In genomic region chr11:45879803-45880685, GRCh38 we compare ENCODE assay signal across 12 cellular contexts. TPM values are rescaled to one million over a fixed set of nuclear protein-coding genes. Genes with fewer than 3 reads are reported as not detected.
DNase-seq lines count a peak whose midpoint lies in the region; ATAC-seq and TF ChIP-seq lines count a peak whose summit lies in the region.
"Had no signal": no experiment of that assay in that cellular context is flagged by ENCODE, and none has a peak within 500 bp of the region (broad histone marks: within the 10 kb centered on the region; RNA-seq: fewer than 3 reads in every experiment).

No MANE protein-coding gene starts in this region.

- no peak overlapping the region for H2AFZ ChIP-seq in OCI-LY7 (ENCODE audit: low read length)

- CTCF ChIA-PET in OCI-LY7 (lab: Charles Lee; ENCODE audit: unreplicated experiment): no interaction called here

- peaks cover 28% of the 10 kb centered on the region for H3K36me3 Mint-ChIP-seq in activated T-helper 2 cell treated with anti-CD3 and anti-CD28 coated beads, Interferon-gamma antibody, Interleukin-2, Interleukin-4, amounts not matched to agents 10 μg/mL and 5 μg/mL and 100 μg/mL, durations not matched to agents 14 hours and 24 hours and 36 hours (ENCODE audit: low read depth)

- H3K79me2 ChIP-seq in OCI-LY7 (ENCODE audit: insufficient read depth, low read depth, low read length): no peaks in the 10 kb centered on the region

- BruUV-seq in OCI-LY7 (replicated peaks; lab: Mats Ljungman, UMichigan): no TSS peak

- TF ChIP-seq CTCF in epithelial cell of esophagus (IDR thresholded peaks at IDR 0.05; ENCODE audit: insufficient read depth, low read depth, low read length, missing control alignments) (no peak), OCI-LY7 (conservative IDR thresholded peaks at IDR 0.05; ENCODE audit: low read length) (no peak)

- ATAC-seq in HG03520 (IDR thresholded peaks at IDR 0.05; ENCODE audit: unreplicated experiment): no peak
- ATAC-seq: right lobe of liver had no signal

- H3K27ac ChIP-seq in stomach smooth muscle (ENCODE audit: low read length): peak overlapping the region; percentile 49
- no peak overlapping the region for H3K27ac ChIP-seq in OCI-LY7 (ENCODE audit: low read depth, low read length, poor library complexity, severe bottlenecking)
- H3K27ac ChIP-seq: right lobe of liver had no signal

- intact Hi-C loops in OCI-LY7 (cut with micrococcal nuclease; ENCODE audit: unreplicated experiment): no loop called here
- intact Hi-C loops in activated T-helper 2 cell treated with anti-CD3 and anti-CD28 coated beads, Interferon-gamma antibody, Interleukin-2, Interleukin-4, amounts not matched to agents 10 μg/mL and 5 μg/mL and 100 μg/mL, durations not matched to agents 14 hours and 24 hours and 36 hours (cut with micrococcal nuclease): no loop called here

- POLR2A ChIA-PET in OCI-LY7 (lab: Charles Lee): interaction anchor here (0.5 kb wide), 1 partner anchor 494 kb away, joined by 5 read pairs; no protein-coding TSS in a partner anchor

- no peaks in the 10 kb centered on the region for H4K20me1 ChIP-seq in OCI-LY7 (ENCODE audit: insufficient read depth, low read length)

- H3K4me3 ChIP-seq in epithelial cell of esophagus (ENCODE audit: low read length) (no peak overlapping the region), stomach smooth muscle (ENCODE audit: low read length in 2 of 2) (no peak overlapping the region), OCI-LY7 (ENCODE audit: low read depth, low read length, poor library complexity, severe bottlenecking) (no peak overlapping the region)
- H3K4me3 ChIP-seq: right lobe of liver had no signal

- no peaks in the 10 kb centered on the region for H3K27me3 ChIP-seq in stomach smooth muscle (ENCODE audit: control insufficient read depth in 1 of 2, insufficient read depth in 2 of 2, low read length in 2 of 2)
- H3K27me3 ChIP-seq: right lobe of liver had no signal

- peaks cover 40 to 56% of the 10 kb centered on the region in 2 donors for H3K36me3 ChIP-seq in stomach smooth muscle (ENCODE audit: control insufficient read depth in 2 of 2, insufficient read depth in 2 of 2, low read length in 2 of 2)
- H3K36me3 ChIP-seq in OCI-LY7 (ENCODE audit: insufficient read depth, low read length): peaks cover 5% of the 10 kb centered on the region; the same call in 1 of the 2 replicates

- H3K9me3 ChIP-seq in stomach smooth muscle (ENCODE audit: control insufficient read depth in 2 of 2, low read length in 2 of 2) (no peaks in the 10 kb centered on the region), OCI-LY7 (ENCODE audit: low read length) (no peaks in the 10 kb centered on the region)
- H3K9me3 ChIP-seq: right lobe of liver had no signal

- DNase-seq in HT1080 (ENCODE audit: low read depth) (peak; percentile 90), OCI-M1 (lab: John Stamatoyannopoulos, UW) (peak; percentile 20), epithelial cell of esophagus (ENCODE audit: low read depth) (peak; percentile 12), OCI-LY7 (ENCODE audit: low spot score) (no peak), NCI-H748 (lab: John Stamatoyannopoulos, UW; ENCODE audit: unreplicated experiment) (no peak)
- no peak for DNase-seq in activated T-helper 2 cell treated with anti-CD3 and anti-CD28 coated beads, Interferon-gamma antibody, Interleukin-2, Interleukin-4, amounts not matched to agents 10 μg/mL and 5 μg/mL and 100 μg/mL, durations not matched to agents 14 hours and 24 hours and 36 hours (ENCODE audit: low spot score)
- DNase-seq: activated CD4-positive, alpha-beta memory T cell treated with anti-CD3 and anti-CD28 coated beads for 36 hours; hippocampal formation; right lobe of liver had no signal

- H3K4me3 Mint-ChIP-seq in activated T-helper 2 cell treated with anti-CD3 and anti-CD28 coated beads, Interferon-gamma antibody, Interleukin-2, Interleukin-4, amounts not matched to agents 10 μg/mL and 5 μg/mL and 100 μg/mL, durations not matched to agents 14 hours and 24 hours and 36 hours (ENCODE audit: low read depth): no peak overlapping the region
- H3K4me3 Mint-ChIP-seq: activated CD4-positive, alpha-beta memory T cell treated with anti-CD3 and anti-CD28 coated beads for 36 hours had no signal

- no peak overlapping the region for H3K27ac Mint-ChIP-seq in activated T-helper 2 cell treated with anti-CD3 and anti-CD28 coated beads, Interferon-gamma antibody, Interleukin-2, Interleukin-4, amounts not matched to agents 10 μg/mL and 5 μg/mL and 100 μg/mL, durations not matched to agents 14 hours and 24 hours and 36 hours
- H3K27ac Mint-ChIP-seq: activated CD4-positive, alpha-beta memory T cell treated with anti-CD3 and anti-CD28 coated beads for 36 hours had no signal

- H3K27me3 Mint-ChIP-seq in activated T-helper 2 cell treated with anti-CD3 and anti-CD28 coated beads, Interferon-gamma antibody, Interleukin-2, Interleukin-4, amounts not matched to agents 10 μg/mL and 5 μg/mL and 100 μg/mL, durations not matched to agents 14 hours and 24 hours and 36 hours (ENCODE audit: low read depth): peaks cover 2% of the 10 kb centered on the region
- H3K27me3 Mint-ChIP-seq: activated CD4-positive, alpha-beta memory T cell treated with anti-CD3 and anti-CD28 coated beads for 36 hours had no signal

- peaks cover 28% of the 10 kb centered on the region for H3K4me1 ChIP-seq in stomach smooth muscle (ENCODE audit: control insufficient read depth, insufficient read depth, low read length)
- H3K4me1 ChIP-seq in OCI-LY7 (ENCODE audit: insufficient read depth, low read length, poor library complexity, severe bottlenecking): no peaks in the 10 kb centered on the region
- H3K4me1 ChIP-seq: right lobe of liver had no signal

- no peaks in the 10 kb centered on the region for H3K9me3 Mint-ChIP-seq in activated T-helper 2 cell treated with anti-CD3 and anti-CD28 coated beads, Interferon-gamma antibody, Interleukin-2, Interleukin-4, amounts not matched to agents 10 μg/mL and 5 μg/mL and 100 μg/mL, durations not matched to agents 14 hours and 24 hours and 36 hours
- H3K9me3 Mint-ChIP-seq: activated CD4-positive, alpha-beta memory T cell treated with anti-CD3 and anti-CD28 coated beads for 36 hours had no signal

- no peaks in the 10 kb centered on the region for H3K9me2 ChIP-seq in OCI-LY7 (ENCODE audit: insufficient read depth, low read length)

- H3K4me1 Mint-ChIP-seq in activated T-helper 2 cell treated with anti-CD3 and anti-CD28 coated beads, Interferon-gamma antibody, Interleukin-2, Interleukin-4, amounts not matched to agents 10 μg/mL and 5 μg/mL and 100 μg/mL, durations not matched to agents 14 hours and 24 hours and 36 hours (ENCODE audit: low read depth): peaks cover 3% of the 10 kb centered on the region

- no peak overlapping the region for H3K9ac ChIP-seq in stomach smooth muscle (ENCODE audit: low read length in 2 of 2)

- no peak overlapping the region for H3K4me2 ChIP-seq in OCI-LY7 (ENCODE audit: low read length)

RNA-seq across cellular contexts. Expression of gene MAPK8IP1, which starts 5.4 kb away (rescaled TPM):
- total RNA-seq in HT1080 (2014; rRNA removed; shearing (Covaris generic)): 21.2 and 24.0 TPM in 2 replicates
- 7.6 and 8.3 TPM in 2 replicates for polyA plus RNA-seq in HT1080 (2015; cell fraction: cytosol; rRNA removed)
- 3.5 and 4.9 TPM in 2 replicates for polyA plus RNA-seq in HT1080 (2015; cell fraction: nucleus; rRNA removed)
- 2.2 and 2.9 TPM in 2 replicates for total RNA-seq in OCI-LY7 (2014; rRNA removed; shearing (Covaris generic))
- total RNA-seq in OCI-LY7 (2022): 1.5 and 2.2 TPM in 2 replicates
- total RNA-seq in activated T-helper 2 cell treated with anti-CD3 and anti-CD28 coated beads, Interferon-gamma antibody, Interleukin-2, Interleukin-4, amounts not matched to agents 10 μg/mL and 5 μg/mL and 100 μg/mL, durations not matched to agents 14 hours and 24 hours and 36 hours: 0.46 and 0.66 TPM in 2 replicates

RNA-seq across cellular contexts. Expression of gene FREY1, which starts 27.0 kb away (rescaled TPM):
- 0.76 and 0.97 TPM in 2 replicates for total RNA-seq in HT1080 (2014; rRNA removed; shearing (Covaris generic))
- 0.47 TPM in 1 of 2 replicates, not detected in the other for polyA plus RNA-seq in HT1080 (2015; cell fraction: cytosol; rRNA removed)
- 0.76 and 1.4 TPM in 2 replicates for polyA plus RNA-seq in HT1080 (2015; cell fraction: nucleus; rRNA removed)
- 2.4 and 3.3 TPM in 2 replicates for total RNA-seq in OCI-LY7 (2014; rRNA removed; shearing (Covaris generic))
- total RNA-seq in OCI-LY7 (2022): 3.7 and 4.3 TPM in 2 replicates
- 1.4 and 1.7 TPM in 2 replicates for total RNA-seq in activated T-helper 2 cell treated with anti-CD3 and anti-CD28 coated beads, Interferon-gamma antibody, Interleukin-2, Interleukin-4, amounts not matched to agents 10 μg/mL and 5 μg/mL and 100 μg/mL, durations not matched to agents 14 hours and 24 hours and 36 hours
- total RNA-seq: mucosa of gallbladder had no signal

RNA-seq across cellular contexts. Expression of gene CRY2, which starts 32.8 kb away (rescaled TPM):
- total RNA-seq in HT1080 (2014; rRNA removed; shearing (Covaris generic)): 3.9 and 4.1 TPM in 2 replicates
- polyA plus RNA-seq in HT1080 (2015; cell fraction: cytosol; rRNA removed): 2.6 and 3.5 TPM in 2 replicates
- polyA plus RNA-seq in HT1080 (2015; cell fraction: nucleus; rRNA removed): 13.6 and 17.2 TPM in 2 replicates
- total RNA-seq in OCI-LY7 (2014; rRNA removed; shearing (Covaris generic)): 19.2 and 24.5 TPM in 2 replicates
- total RNA-seq in OCI-LY7 (2022): 24.6 and 27.2 TPM in 2 replicates
- total RNA-seq in activated T-helper 2 cell treated with anti-CD3 and anti-CD28 coated beads, Interferon-gamma antibody, Interleukin-2, Interleukin-4, amounts not matched to agents 10 μg/mL and 5 μg/mL and 100 μg/mL, durations not matched to agents 14 hours and 24 hours and 36 hours: 21.5 and 24.0 TPM in 2 replicates

RNA-seq across cellular contexts. Expression of gene PEX16, which starts 37.6 kb away (rescaled TPM):
- total RNA-seq in HT1080 (2014; rRNA removed; shearing (Covaris generic)): 37.3 and 46.0 TPM in 2 replicates
- 26.5 and 30.3 TPM in 2 replicates for polyA plus RNA-seq in HT1080 (2015; cell fraction: cytosol; rRNA removed)
- 32.1 and 34.7 TPM in 2 replicates for polyA plus RNA-seq in HT1080 (2015; cell fraction: nucleus; rRNA removed)
- 41.0 TPM in 2 replicates for total RNA-seq in OCI-LY7 (2014; rRNA removed; shearing (Covaris generic))
- 42.1 and 43.9 TPM in 2 replicates for total RNA-seq in OCI-LY7 (2022)
- 30.8 and 38.5 TPM in 2 replicates for total RNA-seq in activated T-helper 2 cell treated with anti-CD3 and anti-CD28 coated beads, Interferon-gamma antibody, Interleukin-2, Interleukin-4, amounts not matched to agents 10 μg/mL and 5 μg/mL and 100 μg/mL, durations not matched to agents 14 hours and 24 hours and 36 hours

RNA-seq across cellular contexts. Expression of gene LARGE2, which starts 42.4 kb away (rescaled TPM):
- total RNA-seq in HT1080 (2014; rRNA removed; shearing (Covaris generic)): 0.23 TPM in 1 of 2 replicates, not detected in the other
- polyA plus RNA-seq in HT1080 (2015; cell fraction: cytosol; rRNA removed): 0.03 and 0.22 TPM in 2 replicates
- not detected in 2 replicates for polyA plus RNA-seq in HT1080 (2015; cell fraction: nucleus; rRNA removed)
- total RNA-seq in OCI-LY7 (2014; rRNA removed; shearing (Covaris generic)): 0.08 and 0.60 TPM in 2 replicates
- total RNA-seq in OCI-LY7 (2022): 1.00 and 1.3 TPM in 2 replicates
- 0.07 and 0.30 TPM in 2 replicates for total RNA-seq in activated T-helper 2 cell treated with anti-CD3 and anti-CD28 coated beads, Interferon-gamma antibody, Interleukin-2, Interleukin-4, amounts not matched to agents 10 μg/mL and 5 μg/mL and 100 μg/mL, durations not matched to agents 14 hours and 24 hours and 36 hours

Comparison
In these comparisons a context has a peak if more than half of its experiments do, and no peak if none do; other contexts are left out.
1. DNase-seq: peak in HT1080 (single experiment), OCI-M1 (single experiment) and epithelial cell of esophagus (single experiment); none in OCI-LY7 (single experiment), activated T-helper 2 cell treated with anti-CD3 and anti-CD28 coated beads, Interferon-gamma antibody, Interleukin-2, Interleukin-4, amounts not matched to agents 10 μg/mL and 5 μg/mL and 100 μg/mL, durations not matched to agents 14 hours and 24 hours and 36 hours (single experiment) and NCI-H748 (single experiment).